17 cellular contexts compared by ENCODE assay signal in the genomic region with DNA sequence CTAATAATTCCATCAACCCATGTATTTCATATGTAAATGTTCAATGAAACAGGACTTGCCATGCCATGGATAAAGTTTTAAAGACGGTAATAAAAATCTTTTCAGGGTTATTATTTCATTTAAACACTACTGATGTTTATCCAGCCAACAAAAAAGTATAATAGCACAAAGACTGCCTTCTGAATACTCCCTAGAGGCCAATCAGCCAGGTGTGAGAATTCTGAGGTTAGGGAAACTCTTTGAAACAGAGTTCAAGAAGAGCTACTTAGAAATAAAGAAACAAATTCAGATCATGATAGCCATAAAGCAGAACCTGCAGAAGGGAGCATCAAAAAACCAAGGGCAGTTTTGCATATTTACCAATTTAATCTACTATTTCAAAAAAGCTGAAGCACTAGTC.
DNase-seq lines count a peak whose midpoint lies in the region; ATAC-seq and TF ChIP-seq lines count a peak whose summit lies in the region.
"Had no signal": no experiment of that assay in that cellular context is flagged by ENCODE, and none has a peak within 500 bp of the region (broad histone marks: within the 10 kb centered on the region; RNA-seq: fewer than 3 reads in every experiment).

No MANE protein-coding gene starts in this region.

- no peak for TF ChIP-seq CTCF in DND-41 (IDR thresholded peaks at IDR 0.05; ENCODE audit: borderline replicate concordance, extremely low read depth, low read length, poor library complexity, severe bottlenecking)

- H3K9ac ChIP-seq in DND-41 (ENCODE audit: low read depth, low read length), result no peak overlapping the region

- H3K27ac ChIP-seq in DND-41 (ENCODE audit: low read length), result no peak overlapping the region

- peaks cover 3% of the 10 kb centered on the region; the same call in 1 of the 2 replicates for H3K4me1 ChIP-seq in DND-41 (ENCODE audit: insufficient read depth, low read length)

- DNase-seq in NCI-H2107 treated with DMSO at 0.1 percent for 48 hours (lab: John Stamatoyannopoulos, UW; ENCODE audit: unreplicated experiment) (peak; percentile 57), NCI-H2107 (lab: John Stamatoyannopoulos, UW) (no peak), DND-41 (no peak), GM19238 (ENCODE audit: insufficient read length, low spot score) (peak; percentile 1), NCI-H69 (lab: John Stamatoyannopoulos, UW) (peak; percentile 46)
- DNase-seq in activated T-cell treated with anti-CD3 and anti-CD28 coated beads, Interleukin-2, amount 50 U/mL, for 1 hour, result no peak
- DNase-seq: C1 segment of cervical spinal cord; Calu3; CD4-positive, alpha-beta memory T cell; COR-L47; DMS53; DMS79 treated with DMSO at 0.1 percent for 48 hours; GDM1; H9; HFFc6 had no signal

- peak; percentile 65; the same call in 2 of the 3 replicates for ATAC-seq in DND-41 (ENCODE audit: insufficient read depth, low read depth)
- ATAC-seq: GM12878, GM23338 had no signal

- peaks cover 20% of the 10 kb centered on the region for H3K79me2 ChIP-seq in DND-41 (ENCODE audit: insufficient read depth, low read length)

- H3K9me3 ChIP-seq in DND-41 (ENCODE audit: insufficient read depth, low read length, severe bottlenecking), result no peaks in the 10 kb centered on the region

- H2AFZ ChIP-seq in DND-41 (ENCODE audit: low read depth, low read length), result no peak overlapping the region
- H2AFZ ChIP-seq: GM23338 had no signal

- no peaks in the 10 kb centered on the region for H3K27me3 ChIP-seq in DND-41 (ENCODE audit: insufficient read depth, low read length, poor library complexity)

- peaks cover 2% of the 10 kb centered on the region; the same call in 1 of the 2 replicates for H4K20me1 ChIP-seq in DND-41 (ENCODE audit: insufficient read depth, low read length)

- no peak overlapping the region for H3K4me2 ChIP-seq in DND-41 (ENCODE audit: insufficient read depth, low read length)
- H3K4me2 ChIP-seq: GM23338 had no signal

- no peak overlapping the region for H3K4me3 ChIP-seq in DND-41 (ENCODE audit: low read depth in 1 of 2, low read length in 2 of 2)
- H3K4me3 ChIP-seq: GM12878, GM23338 had no signal

- H3K36me3 ChIP-seq in DND-41 (ENCODE audit: insufficient read depth, low read length), result no peaks in the 10 kb centered on the region

Comparison
In these comparisons a context has a peak if more than half of its experiments do, and no peak if none do; other contexts are left out.
1. DNase-seq: peak in NCI-H2107 treated with DMSO at 0.1 percent for 48 hours (single experiment), GM19238 (single experiment) and NCI-H69 (single experiment); none in NCI-H2107 (single experiment), DND-41 (single experiment) and activated T-cell treated with anti-CD3 and anti-CD28 coated beads, Interleukin-2, amount 50 U/mL, for 1 hour (single experiment).